Comparison of ENCODE assay signal across 7 cellular contexts in the genomic region with DNA sequence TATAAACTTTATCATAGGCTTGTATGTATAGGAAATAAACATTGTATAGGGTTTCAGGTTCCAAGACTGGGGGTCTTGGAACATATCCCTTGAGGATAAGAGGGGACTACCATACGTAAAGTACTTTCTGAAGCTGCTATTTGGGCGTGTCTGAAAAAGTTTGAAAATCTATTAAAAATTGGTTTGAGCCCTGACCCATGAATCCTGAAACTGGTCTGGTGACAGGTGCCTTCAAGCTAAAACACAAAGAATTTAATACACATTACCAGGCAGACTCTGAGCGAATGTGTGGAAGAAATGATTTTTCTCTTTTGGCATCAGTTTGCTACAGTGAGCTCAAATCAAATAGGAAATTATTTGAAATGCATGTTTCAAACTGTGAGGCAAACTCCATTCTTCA. TPM values are rescaled to one million over a fixed set of nuclear protein-coding genes. Genes with fewer than 3 reads are reported as not detected.
"Had no signal": no experiment of that assay in that cellular context is flagged by ENCODE, and none has a peak within 500 bp of the region (broad histone marks: within the 10 kb centered on the region; RNA-seq: fewer than 3 reads in every experiment).

No MANE protein-coding gene starts in this region.

- DNase-seq: GDM1, GF-D8 had no signal

- H3K4me3 ChIP-seq: GM12878 had no signal

- ATAC-seq: GM12878 had no signal

- FAIRE-seq: G401.6, GM12878, GM12892, GM19239 had no signal

RNA-seq across cellular contexts. Expression of gene TF, which starts 16.3 kb away (rescaled TPM):
- total RNA-seq: G401 had no signal
